In the genomic region with DNA sequence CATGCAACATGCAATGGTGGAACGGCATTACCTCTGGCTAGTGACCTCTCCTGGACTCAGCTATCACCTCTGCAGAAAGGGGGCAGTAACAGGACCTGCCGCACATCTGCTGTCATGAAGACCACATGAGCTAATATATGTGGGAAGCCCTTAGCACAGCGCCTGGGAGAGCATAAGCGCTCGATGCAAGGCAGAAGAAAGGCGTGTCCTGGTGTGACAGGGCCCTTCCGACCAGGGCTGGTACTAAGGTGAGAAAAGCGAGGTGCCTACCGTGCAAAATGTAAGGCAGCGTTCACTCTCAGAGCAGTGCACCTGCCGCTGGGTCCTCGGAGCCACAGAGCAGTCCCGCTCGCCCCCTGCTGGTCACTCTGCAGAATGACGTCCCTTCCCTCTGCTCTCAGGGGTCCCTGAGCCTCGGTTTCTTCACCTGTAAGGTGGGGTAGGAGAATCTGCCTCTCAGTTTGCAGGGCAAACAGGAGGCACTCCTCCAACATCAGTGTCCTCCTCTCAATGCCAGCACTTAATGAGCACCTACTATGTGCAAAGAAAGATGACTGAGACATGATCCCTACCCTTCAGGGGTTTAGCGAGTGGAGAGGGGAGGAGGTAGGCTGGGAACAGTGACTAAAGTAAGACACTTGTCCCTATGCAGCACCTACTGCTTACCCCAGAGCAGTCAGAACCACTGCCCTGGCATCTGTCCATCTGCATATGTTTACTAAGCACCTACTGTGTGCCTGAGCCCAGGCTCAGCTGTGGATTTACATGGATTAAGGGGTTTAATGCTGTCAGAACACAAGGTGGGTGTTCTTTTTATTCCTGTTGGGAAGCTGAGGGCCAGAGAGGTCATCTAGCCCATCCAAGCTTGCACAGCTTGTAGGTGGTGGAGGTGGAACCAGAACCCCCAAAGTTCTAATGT, we compare ENCODE assay signal across 8 cellular contexts. TPM values are rescaled to one million over a fixed set of nuclear protein-coding genes. Genes with fewer than 3 reads are reported as not detected.
DNase-seq lines count a peak whose midpoint lies in the region; ATAC-seq, FAIRE-seq and TF ChIP-seq lines count a peak whose summit lies in the region.

No MANE protein-coding gene starts in this region.

- H4K20me1 ChIP-seq in K562 (replicated peaks; ENCODE audit: control insufficient read depth, insufficient read depth, low read length), result peaks cover 7% of the 10 kb centered on the region

- peak; percentile 75 for FAIRE-seq in K562 (lab: Jason Lieb, UNC)

- WGBS in K562 (ENCODE audit: insufficient coverage, low coverage, missing lambda C conversion rate), result 5% methylated on average over 13 of the region's 17 CpGs

- no peak overlapping the region for H3K4me3 ChIP-seq in K562

- H3K79me2 ChIP-seq in K562 (ENCODE audit: control insufficient read depth, insufficient read depth, low read length), result no peaks in the 10 kb centered on the region

- H3K36me3 ChIP-seq in K562 (ENCODE audit: control insufficient read depth, insufficient read depth, low read length), result no peaks in the 10 kb centered on the region

- TF ChIP-seq EP300 in K562 (IDR thresholded peaks at IDR 0.05; ENCODE audit: low read length), result no peak

- H2AFZ ChIP-seq in K562 (ENCODE audit: low read depth, low read length), result peak overlapping the region; percentile 74

- intact Hi-C loops in CD14-positive monocyte (cut with micrococcal nuclease) (loop anchor here (1.0 to 5.0 kb wide), 2 partner anchors 67 to 68 kb away; no protein-coding TSS in a partner anchor), K562 (cut with micrococcal nuclease) (loop anchor here (1.0 to 5.0 kb wide), 3 partner anchors 68 to 279 kb away; no protein-coding TSS in a partner anchor)

- H3K27me3 Mint-ChIP-seq in CD14-positive monocyte (ENCODE audit: low read depth in 3 of 3) (peaks cover 8 to 16% (median 15%) of the 10 kb centered on the region in 3 donors), immature natural killer cell (ENCODE audit: low read depth in 3 of 3) (peaks cover 0 to 9% (median 4%) of the 10 kb centered on the region in 3 donors)

- no peak overlapping the region for H3K9ac ChIP-seq in K562 (ENCODE audit: insufficient read depth in 1 of 2, low read depth in 2 of 2, low read length in 2 of 2)

- H3K27ac Mint-ChIP-seq in CD14-positive monocyte, result peak overlapping the region in 1 of 7 donors; percentile 70
- peak overlapping the region in 1 of 6 donors; percentile 55 for H3K27ac Mint-ChIP-seq in immature natural killer cell

- H3K9me3 Mint-ChIP-seq in CD14-positive monocyte, result peaks cover 0 to 3% (median 0%) of the 10 kb centered on the region in 7 donors
- no peaks in the 10 kb centered on the region for H3K9me3 Mint-ChIP-seq in immature natural killer cell

- DNase-seq in CD14-positive monocyte (ENCODE audit: low spot score), result peak; percentile 63
- DNase-seq in NCI-H1694 treated with DMSO at 0.1 percent for 48 hours (lab: John Stamatoyannopoulos, UW), result peak; percentile 46
- peak; percentile 60 for DNase-seq in UCSD-AML1 (lab: John Stamatoyannopoulos, UW; ENCODE audit: unreplicated experiment)
- peak; percentile 69 to 76 (median 74) for DNase-seq in K562 (ENCODE audit: extremely low read depth in 1 of 4, low spot score in 3 of 4)
- DNase-seq in immature natural killer cell, result peak; percentile 64 to 76 (median 69)
- DNase-seq in stimulated activated CD4-positive, alpha-beta T cell treated with anti-CD3 and anti-CD28 coated beads, Interleukin-1b, Interleukin-23, amount 100 ng/mL, for 24 hours (ENCODE audit: low read depth in 4 of 4, low spot score in 1 of 4), result peak; percentile 53 to 64 (median 59)

- TF ChIP-seq RAD21 in K562 (CRISPR knock-in tag; conservative IDR thresholded peaks at IDR 0.05 in 1 of 2, IDR thresholded peaks at IDR 0.05 in 1 of 2), result peak; percentile 84 to 89

- no TSS peak for BruUV-seq in K562 (replicated peaks; lab: Mats Ljungman, UMichigan)

- ATAC-seq in GM21515 (IDR thresholded peaks at IDR 0.05; ENCODE audit: unreplicated experiment) (peak; percentile 49), K562 (peak; percentile 67), GM19455 (IDR thresholded peaks at IDR 0.05; ENCODE audit: unreplicated experiment) (no peak)

- POLR2A ChIA-PET in K562 (lab: Yijun Ruan, JAX), result interaction anchor here (1.0 to 1.6 kb wide), 2 partner anchors 11 to 222 kb away, joined by 4 to 5 read pairs; no protein-coding TSS in a partner anchor

- H3K9me3 ChIP-seq in K562 (replicated peaks; ENCODE audit: control insufficient read depth, insufficient read depth, low read depth, low read length), result no peaks in the 10 kb centered on the region

- H3K4me3 Mint-ChIP-seq in CD14-positive monocyte, result peak overlapping the region in 1 of 2 donors; percentile 47
- peak overlapping the region in 4 of 5 donors; percentile 29 to 64 (median 45) for H3K4me3 Mint-ChIP-seq in immature natural killer cell

- CTCF ChIA-PET in K562 (lab: Yijun Ruan, JAX; ENCODE audit: low intra/inter-chr PET ratio), result interaction anchor here (0.8 to 4.9 kb wide), 9 partner anchors 63 to 320 kb away, joined by 4 to 70 read pairs (median 6); no protein-coding TSS in a partner anchor

- TF ChIP-seq CTCF in CD14-positive monocyte (IDR thresholded peaks at IDR 0.05) (peak; percentile 99), K562 (IDR thresholded peaks at IDR 0.05 in 2 of 3, conservative IDR thresholded peaks at IDR 0.05 in 1 of 3; ENCODE audit: insufficient read depth in 2 of 3, low read depth in 1 of 3, low read length in 3 of 3) (peak; percentile 86 to 99 (median 92))

- H3K4me2 ChIP-seq in K562 (ENCODE audit: insufficient read depth, low read length), result peak overlapping the region; percentile 73

- in situ Hi-C loops in K562 (cut with MboI), result loop anchor here (5.0 to 10.0 kb wide), 2 partner anchors 64 to 277 kb away; no protein-coding TSS in a partner anchor

- H3K27ac ChIP-seq in K562 (ENCODE audit: extremely low read depth, low read depth, low read length), result no peak overlapping the region

- no peak for TF ChIP-seq POLR2A in K562 (conservative IDR thresholded peaks at IDR 0.05)

- H3K4me1 Mint-ChIP-seq in CD14-positive monocyte (peaks cover 14% of the 10 kb centered on the region), immature natural killer cell (peaks cover 16 to 17% of the 10 kb centered on the region in 2 donors)

- H3K9me1 ChIP-seq in K562 (ENCODE audit: control insufficient read depth, insufficient read depth, low read length), result no peaks in the 10 kb centered on the region

- peaks cover 7 to 32% of the 10 kb centered on the region in 2 experiments; a peak in 3 of 5 replicates for H3K27me3 ChIP-seq in K562 (ENCODE audit: control insufficient read depth in 2 of 2, insufficient read depth in 2 of 2, low read length in 2 of 2)

- H3K4me1 ChIP-seq in K562 (replicated peaks in 1 of 2; ENCODE audit: control insufficient read depth in 2 of 2, insufficient read depth in 2 of 2, low read length in 2 of 2), result peaks cover 5 to 14% of the 10 kb centered on the region in 2 experiments; a peak in 3 of 5 replicates

- no peaks in the 10 kb centered on the region for H3K36me3 Mint-ChIP-seq in CD14-positive monocyte
- H3K36me3 Mint-ChIP-seq in immature natural killer cell, result no peaks in the 10 kb centered on the region

TF ChIP-seq in K562, 482 proteins besides CTCF, POLR2A, EP300 and RAD21 (continues in another document):
- TF ChIP-seq TAF9B (IDR thresholded peaks at IDR 0.05; ENCODE audit: partially characterized antibody) (no peak), ZKSCAN3 (CRISPR knock-in tag; IDR thresholded peaks at IDR 0.05) (no peak), MTA2 (IDR thresholded peaks at IDR 0.05; ENCODE audit: low read depth) (no peak), ZNF23 (CRISPR knock-in tag; IDR thresholded peaks at IDR 0.05) (no peak)
- TF ChIP-seq, protein P1, sequence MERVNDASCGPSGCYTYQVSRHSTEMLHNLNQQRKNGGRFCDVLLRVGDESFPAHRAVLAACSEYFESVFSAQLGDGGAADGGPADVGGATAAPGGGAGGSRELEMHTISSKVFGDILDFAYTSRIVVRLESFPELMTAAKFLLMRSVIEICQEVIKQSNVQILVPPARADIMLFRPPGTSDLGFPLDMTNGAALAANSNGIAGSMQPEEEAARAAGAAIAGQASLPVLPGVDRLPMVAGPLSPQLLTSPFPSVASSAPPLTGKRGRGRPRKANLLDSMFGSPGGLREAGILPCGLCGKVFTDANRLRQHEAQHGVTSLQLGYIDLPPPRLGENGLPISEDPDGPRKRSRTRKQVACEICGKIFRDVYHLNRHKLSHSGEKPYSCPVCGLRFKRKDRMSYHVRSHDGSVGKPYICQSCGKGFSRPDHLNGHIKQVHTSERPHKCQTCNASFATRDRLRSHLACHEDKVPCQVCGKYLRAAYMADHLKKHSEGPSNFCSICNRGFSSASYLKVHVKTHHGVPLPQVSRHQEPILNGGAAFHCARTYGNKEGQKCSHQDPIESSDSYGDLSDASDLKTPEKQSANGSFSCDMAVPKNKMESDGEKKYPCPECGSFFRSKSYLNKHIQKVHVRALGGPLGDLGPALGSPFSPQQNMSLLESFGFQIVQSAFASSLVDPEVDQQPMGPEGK (CRISPR knock-in tag; IDR thresholded peaks at IDR 0.05; ENCODE audit: borderline replicate concordance), result no peak
- TF ChIP-seq, protein P2, sequence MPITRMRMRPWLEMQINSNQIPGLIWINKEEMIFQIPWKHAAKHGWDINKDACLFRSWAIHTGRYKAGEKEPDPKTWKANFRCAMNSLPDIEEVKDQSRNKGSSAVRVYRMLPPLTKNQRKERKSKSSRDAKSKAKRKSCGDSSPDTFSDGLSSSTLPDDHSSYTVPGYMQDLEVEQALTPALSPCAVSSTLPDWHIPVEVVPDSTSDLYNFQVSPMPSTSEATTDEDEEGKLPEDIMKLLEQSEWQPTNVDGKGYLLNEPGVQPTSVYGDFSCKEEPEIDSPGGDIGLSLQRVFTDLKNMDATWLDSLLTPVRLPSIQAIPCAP (CRISPR knock-in tag; IDR thresholded peaks at IDR 0.05; ENCODE audit: borderline replicate concordance), result no peak

RNA-seq across cellular contexts. Expression of a gene that starts 41.1 kb away (rescaled TPM):
- polyA plus RNA-seq in CD14-positive monocyte (not detected), K562 (2011; rRNA removed) (not detected in 2 replicates), K562 (2014; fragmentation: Illumina TruSeq; extraction: Trizol) (not detected in 2 replicates), K562 (2014; fragmentation: Nextera tagmentation; extraction: Ambion mirVana) (not detected), K562 (2014; rRNA removed) (not detected in 2 replicates), immature natural killer cell (not detected)
- not detected in 2 replicates for total RNA-seq in K562 (2011; cell fraction: chromatin; rRNA removed; ENCODE audit: low replicate concordance)
- total RNA-seq in K562 (2011; cell fraction: nucleolus; rRNA removed), result not detected in 2 replicates
- not detected in 2 replicates for total RNA-seq in K562 (2011; cell fraction: nucleoplasm; rRNA removed)
- total RNA-seq in K562 (2014; rRNA removed) (not detected in 2 replicates), K562 (2014; rRNA removed; fragmentation: Illumina TruSeq; extraction: Trizol) (not detected in 2 replicates), K562 (2015; rRNA removed; fragmentation: Illumina TruSeq; extraction: Trizol) (not detected in 2 replicates), K562 (2021) (0.16 TPM in 1 of 2 replicates, not detected in the other)
- 0.01 TPM in 1 of 2 replicates, not detected in the other for polyA plus RNA-seq in K562 (2011; cell fraction: cytosol; rRNA removed)
- not detected in 2 replicates for polyA plus RNA-seq in K562 (2011; cell fraction: nucleus; rRNA removed)
- not detected in 2 replicates for polyA plus RNA-seq in K562 (2012)
- not detected in 2 replicates for polyA minus RNA-seq in K562 (2011; rRNA and poly(A)+ RNA removed)
- polyA minus RNA-seq in K562 (2011; cell fraction: cytosol; rRNA and poly(A)+ RNA removed), result not detected in 2 replicates
- polyA minus RNA-seq in K562 (2011; cell fraction: nucleus; rRNA and poly(A)+ RNA removed), result not detected in 2 replicates
